6 cellular contexts compared by ENCODE assay signal in genomic region chr12:40749863-40750262, GRCh38. TPM values are rescaled to one million over a fixed set of nuclear protein-coding genes. Genes with fewer than 3 reads are reported as not detected.
"Had no signal": no experiment of that assay in that cellular context is flagged by ENCODE, and none has a peak within 500 bp of the region (broad histone marks: within the 10 kb centered on the region; RNA-seq: fewer than 3 reads in every experiment).

No MANE protein-coding gene starts in this region.

- H3K9me3 Mint-ChIP-seq: GM23338 had no signal

- H3K4me3 Mint-ChIP-seq: GM23338, H9 had no signal

- DNase-seq: H9, HCEC 1CT, IMR-90 had no signal

- H3K27ac Mint-ChIP-seq: GM23338, H9 had no signal

- H3K4me3 ChIP-seq: GM23338, K562 had no signal

RNA-seq across cellular contexts. Expression of gene CNTN1, which starts 57.6 kb away (rescaled TPM):
- total RNA-seq: HT-29 had no signal
- polyA plus RNA-seq: K562 had no signal
